ENCODE assay signal across 8 cellular contexts in genomic region chr20:3045816-3046676, GRCh38. TPM values are rescaled to one million over a fixed set of nuclear protein-coding genes. Genes with fewer than 3 reads are reported as not detected.
DNase-seq lines count a peak whose midpoint lies in the region; ATAC-seq and TF ChIP-seq lines count a peak whose summit lies in the region.

TSS of gene MRPS26 (plus strand) at chr20:3046052. CDS start at chr20:3046069, 17 bp downstream.

- H3K27me3 ChIP-seq in ascending aorta (no peaks in the 10 kb centered on the region), aorta (ENCODE audit: control insufficient read depth in 1 of 2, insufficient read depth in 2 of 2, low read length in 1 of 2) (no peaks in the 10 kb centered on the region)

- H3K4me1 ChIP-seq in ascending aorta (peaks cover 7 to 21% of the 10 kb centered on the region in 2 donors), aorta (ENCODE audit: control insufficient read depth in 1 of 2, insufficient read depth in 2 of 2, low read length in 2 of 2) (no peaks in the 10 kb centered on the region)

- peaks cover 14 to 24% of the 10 kb centered on the region in 2 donors for H3K36me3 ChIP-seq in ascending aorta
- peaks cover 0 to 7% of the 10 kb centered on the region in 2 donors for H3K36me3 ChIP-seq in aorta (ENCODE audit: control insufficient read depth in 1 of 2, insufficient read depth in 2 of 2, low read length in 1 of 2)

- H3K27ac ChIP-seq in ascending aorta (peak within 1 kb of the TSS; percentile 91 to 92), aorta (ENCODE audit: low read depth in 1 of 2, low read length in 2 of 2) (peak within 1 kb of the TSS; percentile 23 to 91)

- DNase-seq in NCI-H1092 treated with DMSO at 0.1 percent for 48 hours (lab: John Stamatoyannopoulos, UW): peak; percentile 81
- DNase-seq in ascending aorta (ENCODE audit: low spot score in 2 of 2): peak; percentile 55 to 94
- peak; percentile 93 for DNase-seq in hepatic stellate cell (ENCODE audit: low spot score)
- peak; percentile 51 for DNase-seq in renal cortical epithelial cell (ENCODE audit: low read depth)
- DNase-seq in aorta: peak; percentile 95 to 97

- H3K9me3 ChIP-seq in ascending aorta (no peaks in the 10 kb centered on the region), aorta (ENCODE audit: control insufficient read depth, low read length) (no peaks in the 10 kb centered on the region)

- TF ChIP-seq CTCF in GM12875 (IDR thresholded peaks at IDR 0.05; ENCODE audit: borderline replicate concordance, insufficient read depth, low read depth, low read length): no peak
- no peak for TF ChIP-seq CTCF in ascending aorta (IDR thresholded peaks at IDR 0.05)

- H3K4me3 ChIP-seq in GM12875 (ENCODE audit: low read depth, low read length) (peak within 1 kb of the TSS; percentile 75), ascending aorta (peak within 1 kb of the TSS; percentile 89 to 93), aorta (ENCODE audit: low read length in 2 of 2) (peak within 1 kb of the TSS; percentile 67 to 81)

- 0 to 1% methylated on average over 88 to 104 of the region's 104 CpGs for WGBS in aorta, 2 donors

- intact Hi-C loops in T-helper 2 cell treated with Interferon-gamma antibody and Interleukin-4, amounts not matched to agents 100 ng/mL and 5 ng/mL, for 36 hours (cut with micrococcal nuclease): loop anchor here (1.0 to 5.0 kb wide), 4 partner anchors 111 to 721 kb away; partner anchors contain the start of genes ADISSP and DDRGK1
- intact Hi-C loops in ascending aorta (cut with DNase I): loop anchor here (1.0 to 10.0 kb wide), 8 partner anchors 126 to 1151 kb away; partner anchors contain the start of genes DDRGK1, DNAAF9, IDH3B and LZTS3
- intact Hi-C loops in aorta (cut with DNase I): loop anchor here in 1 of 2 donors (10.0 kb wide), 2 partner anchors 159 to 171 kb away; partner anchors contain the start of genes DDRGK1, ITPA and PTPRA

- ATAC-seq in HG02571 (IDR thresholded peaks at IDR 0.05; ENCODE audit: unreplicated experiment) (peak; percentile 82), aorta (ENCODE audit: low FRiP score) (peak; percentile 92)

RNA-seq across cellular contexts. Expression of gene MRPS26, which starts in this region (rescaled TPM):
- total RNA-seq in T-helper 2 cell treated with Interferon-gamma antibody and Interleukin-4, amounts not matched to agents 100 ng/mL and 5 ng/mL, for 36 hours: 42.2 and 43.9 TPM in 2 replicates
- 56.4 TPM for total RNA-seq in ascending aorta
- total RNA-seq in renal cortical epithelial cell: 31.2 and 36.6 TPM in 2 replicates
- total RNA-seq in aorta: 10 to 100 TPM; 19.6 to 23.5 TPM
- polyA plus RNA-seq in aorta: 10 to 100 TPM; 34.8 to 50.5 TPM

Comparison
In these comparisons a context has a peak if more than half of its experiments do, and no peak if none do; other contexts are left out.
1. Peak in every context shown above with its lines: DNase-seq, ATAC-seq, H3K4me3 ChIP-seq and H3K27ac ChIP-seq.